Comparison of ENCODE assay signal across 8 cellular contexts in genomic region chr9:113581865-113582697, GRCh38.
DNase-seq lines count a peak whose midpoint lies in the region; ATAC-seq lines count a peak whose summit lies in the region.

No MANE protein-coding gene starts in this region.

- peaks cover 42 to 44% of the 10 kb centered on the region in 2 donors for H3K4me1 ChIP-seq in mucosa of rectum (ENCODE audit: control insufficient read depth in 2 of 2, insufficient read depth in 2 of 2, low read length in 2 of 2)

- ATAC-seq in GM19324 (IDR thresholded peaks at IDR 0.05; ENCODE audit: low FRiP score, unreplicated experiment) (peak; percentile 91), HG03457 (IDR thresholded peaks at IDR 0.05; ENCODE audit: unreplicated experiment) (peak; percentile 77)

- H3K27me3 ChIP-seq in mucosa of rectum (ENCODE audit: control insufficient read depth in 2 of 2, insufficient read depth in 2 of 2, low read length in 2 of 2), result no peaks in the 10 kb centered on the region

- in situ Hi-C loops in KBM-7 (cut with MboI; ENCODE audit: low pct_unique_long_range_greater_than_20kb, low sequenced_read_pairs), result no loop called here

- no peaks in the 10 kb centered on the region for H3K9me3 ChIP-seq in mucosa of rectum (ENCODE audit: control insufficient read depth in 2 of 2, low read length in 2 of 2)

- H3K9ac ChIP-seq in mucosa of rectum (ENCODE audit: low read depth in 1 of 2, low read length in 2 of 2), result peak overlapping the region; percentile 50 to 64

- peak; percentile 59 for DNase-seq in AG20443 (ENCODE audit: low spot score)
- peak; percentile 63 to 76 for DNase-seq in activated CD4-positive, alpha-beta T cell treated with anti-CD3 and anti-CD28 coated beads for 4 hours
- DNase-seq in dermis blood vessel endothelial cell, result peak; percentile 79
- DNase-seq in stimulated activated CD8-positive, alpha-beta memory T cell treated with anti-CD3 and anti-CD28 coated beads, Interleukin-7, amount 100 ng/mL, for 4 hours (ENCODE audit: low read depth in 2 of 2), result peak; percentile 65 to 70
- DNase-seq in KBM-7, result no peak

- H3K36me3 ChIP-seq in mucosa of rectum (ENCODE audit: control insufficient read depth in 2 of 2, insufficient read depth in 2 of 2, low read length in 2 of 2), result peaks cover 22 to 34% of the 10 kb centered on the region in 2 donors

- peak overlapping the region; percentile 42 to 61 for H3K4me3 ChIP-seq in mucosa of rectum (ENCODE audit: low read length in 2 of 2)

- peak overlapping the region; percentile 70 to 77 for H3K27ac ChIP-seq in mucosa of rectum (ENCODE audit: low read depth in 2 of 2, low read length in 2 of 2)
